25 cellular contexts compared by ENCODE assay signal in genomic region chr2:8437949-8438400, GRCh38.
"Had no signal": no experiment of that assay in that cellular context is flagged by ENCODE, and none has a peak within 500 bp of the region (broad histone marks: within the 10 kb centered on the region; RNA-seq: fewer than 3 reads in every experiment).

No MANE protein-coding gene starts in this region.

- H3K4me1 ChIP-seq: breast epithelium, SJCRH30 had no signal

- H3K9me3 ChIP-seq: adrenal gland, body of pancreas, breast epithelium, MG63, SJCRH30 had no signal

- H3K9me3 Mint-ChIP-seq: activated CD8-positive, alpha-beta T cell treated with anti-CD3 and anti-CD28 coated beads for 36 hours; activated naive CD4-positive, alpha-beta T cell treated with anti-CD3 and anti-CD28 coated beads for 36 hours; activated naive CD4-positive, alpha-beta T cell treated with anti-CD3 and anti-CD28 coated beads, Interleukin-2, amount 50 U/mL, for 72 hours; activated T-cell treated with anti-CD3 and anti-CD28 coated beads, Interleukin-2, amount 50 U/mL, for 4 hours; activated T-helper 1 cell treated with anti-CD3 and anti-CD28 coated beads, Interleukin-12 subunit alpha, Interleukin-12 subunit beta, Interleukin-2, Interleukin-4 antibody, amounts not matched to agents 30 ng/mL and 10 ng/mL and 1 ng/mL, durations not matched to agents 14 hours and 24 hours and 36 hours had no signal

- H3K27ac ChIP-seq: adrenal gland, body of pancreas, breast epithelium, SJCRH30, SK-N-MC had no signal

- H3K27me3 ChIP-seq: adrenal gland, body of pancreas, breast epithelium, MG63, SJCRH30 had no signal

- H3K27ac Mint-ChIP-seq: activated CD4-positive, alpha-beta T cell treated with anti-CD3 and anti-CD28 coated beads, Interleukin-2, amount 10 ng/mL, durations not matched to agents 24 days and 14 days; activated CD8-positive, alpha-beta T cell treated with anti-CD3 and anti-CD28 coated beads for 36 hours; activated naive CD4-positive, alpha-beta T cell treated with anti-CD3 and anti-CD28 coated beads for 36 hours; activated naive CD4-positive, alpha-beta T cell treated with anti-CD3 and anti-CD28 coated beads, Interleukin-2, amount 50 U/mL, for 72 hours had no signal

- H3K36me3 ChIP-seq: adrenal gland, breast epithelium, MG63, SJCRH30 had no signal

- ATAC-seq: activated naive CD4-positive, alpha-beta T cell treated with anti-CD3 and anti-CD28 coated beads, Interleukin-2, amount 50 U/mL, for 72 hours; activated T-cell treated with anti-CD3 and anti-CD28 coated beads, Interleukin-2, amount 50 U/mL, for 4 hours; body of pancreas; Panc1 had no signal

- DNase-seq: activated CD4-positive, alpha-beta T cell treated with anti-CD3 and anti-CD28 coated beads, Interleukin-2, amount 10 ng/mL, durations not matched to agents 24 days and 14 days; activated CD4-positive, alpha-beta T cell treated with anti-CD3 and anti-CD28 coated beads, Interleukin-2, amount 50 U/mL, for 4 hours; activated CD8-positive, alpha-beta memory T cell treated with anti-CD3 and anti-CD28 coated beads, Interleukin-2, amount 50 U/mL, for 4 hours; activated CD8-positive, alpha-beta T cell treated with anti-CD3 and anti-CD28 coated beads for 36 hours; activated gamma-delta T cell treated with Interleukin-2 at 50 U/mL for 16 hours; activated naive CD4-positive, alpha-beta T cell treated with anti-CD3 and anti-CD28 coated beads for 36 hours; activated T-cell treated with anti-CD3 and anti-CD28 coated beads for 4 hours; activated T-cell treated with anti-CD3 and anti-CD28 coated beads, Interleukin-2, amount 50 U/mL, for 4 hours; MG63; NCI-H1048; NCI-H1105 treated with DMSO at 0.1 percent for 48 hours; NCI-H1436 treated with DMSO at 0.1 percent for 48 hours; NCI-H187; NCI-H345; NCI-H524 treated with DMSO at 0.1 percent for 48 hours; SHP77; T1000 had no signal

- H3K4me3 Mint-ChIP-seq: activated CD4-positive, alpha-beta T cell treated with anti-CD3 and anti-CD28 coated beads, Interleukin-2, amount 10 ng/mL, durations not matched to agents 24 days and 14 days; activated CD8-positive, alpha-beta T cell treated with anti-CD3 and anti-CD28 coated beads for 36 hours; activated naive CD4-positive, alpha-beta T cell treated with anti-CD3 and anti-CD28 coated beads for 36 hours; activated T-cell treated with anti-CD3 and anti-CD28 coated beads, Interleukin-2, amount 50 U/mL, for 4 hours; activated T-helper 1 cell treated with anti-CD3 and anti-CD28 coated beads, Interleukin-12 subunit alpha, Interleukin-12 subunit beta, Interleukin-2, Interleukin-4 antibody, amounts not matched to agents 30 ng/mL and 10 ng/mL and 1 ng/mL, durations not matched to agents 14 hours and 24 hours and 36 hours had no signal

- H3K4me3 ChIP-seq: adrenal gland, body of pancreas, breast epithelium, MG63, SJCRH30, SK-N-MC had no signal
